ENCODE assay signal across 1 cellular context in genomic region chr19:45469132-45469834, GRCh38.
A peak's percentile ranks its signal among the peaks of the same experiment; 100 is the strongest.
TF ChIP-seq lines count a peak whose summit lies in the region.

No MANE protein-coding gene starts in this region.

TF ChIP-seq in K562, 482 proteins besides CTCF, POLR2A, EP300 and RAD21 (continued from another document and continues in another):
- TF ChIP-seq TOE1 (IDR thresholded peaks at IDR 0.05; ENCODE audit: borderline replicate concordance) (no peak), TOE1 (CRISPR knock-in tag; IDR thresholded peaks at IDR 0.05; ENCODE audit: borderline replicate concordance, low read depth) (0 out of 2 replicates have a peak, but pooled peaks have one; percentile 35), ZMIZ1 (IDR thresholded peaks at IDR 0.05; ENCODE audit: low read depth in 2 of 2, low read length in 2 of 2) (no peak), HDAC2 (IDR thresholded peaks at IDR 0.05) (peak; percentile 61), PHB2 (IDR thresholded peaks at IDR 0.05; ENCODE audit: low read depth) (peak; percentile 45; the same call in 1 of the 2 replicates), POLR2G (IDR thresholded peaks at IDR 0.05; ENCODE audit: low read depth, low read length) (peak; percentile 82), ATF7 (IDR thresholded peaks at IDR 0.05) (peak; percentile 82; the same call in 1 of the 2 replicates), CREB3L1 (IDR thresholded peaks at IDR 0.05; ENCODE audit: borderline replicate concordance, low read depth) (peak; percentile 83), FOXA3 (CRISPR knock-in tag; conservative IDR thresholded peaks at IDR 0.05 in 1 of 2, IDR thresholded peaks at IDR 0.05 in 1 of 2) (0 out of 4 replicates have a peak, but pooled peaks of 1 of the 2 experiments have one; percentile 45), MEF2A (IDR thresholded peaks at IDR 0.05; ENCODE audit: control insufficient read depth, low read depth, low read length) (peak; percentile 68), RB1 (IDR thresholded peaks at IDR 0.05; ENCODE audit: low read depth) (peak; percentile 36; the same call in 1 of the 2 replicates), CHD2 (IDR thresholded peaks at IDR 0.05; ENCODE audit: low read depth, low read length) (peak; percentile 40; the same call in 1 of the 2 replicates), MEF2D (tag; conservative IDR thresholded peaks at IDR 0.05; ENCODE audit: low read depth) (peak; percentile 64; the same call in 1 of the 2 replicates), LCOR (CRISPR knock-in tag; IDR thresholded peaks at IDR 0.05) (peak; percentile 87; the same call in 1 of the 2 replicates), CREM (IDR thresholded peaks at IDR 0.05; ENCODE audit: low read depth) (peak; percentile 96), ZFP91 (CRISPR knock-in tag; IDR thresholded peaks at IDR 0.05) (0 out of 2 replicates have a peak, but pooled peaks have one; percentile 22), MNT (conservative IDR thresholded peaks at IDR 0.05) (peak; percentile 95 to 97), PKNOX1 (IDR thresholded peaks at IDR 0.05) (peak; percentile 75), ZBTB9 (CRISPR knock-in tag; IDR thresholded peaks at IDR 0.05) (0 out of 2 replicates have a peak, but pooled peaks have one; percentile 18), POLR2AphosphoS5 (IDR thresholded peaks at IDR 0.05; ENCODE audit: control insufficient read depth, insufficient read depth, low read depth, low read length) (0 out of 2 replicates have a peak, but pooled peaks have one; percentile 30), SREBF2 (CRISPR knock-in tag; IDR thresholded peaks at IDR 0.05) (0 out of 2 replicates have a peak, but pooled peaks have one; percentile 73), MECOM (CRISPR knock-in tag; IDR thresholded peaks at IDR 0.05) (no peak), ELF1 (tag; IDR thresholded peaks at IDR 0.05) (peak; percentile 39; the same call in 1 of the 2 replicates), PHF21A (IDR thresholded peaks at IDR 0.05; ENCODE audit: borderline replicate concordance, low read depth) (peak; percentile 88; the same call in 1 of the 2 replicates), ZNF740 (CRISPR knock-in tag; IDR thresholded peaks at IDR 0.05) (peak; percentile 70), ZNF740 (tag; IDR thresholded peaks at IDR 0.05) (no peak), CBX2 (IDR thresholded peaks at IDR 0.05; ENCODE audit: insufficient read depth, low read length, poor library complexity, severe bottlenecking) (no peak), ZBED1 (IDR thresholded peaks at IDR 0.05) (peak; percentile 98), MYC (IDR thresholded peaks at IDR 0.05; ENCODE audit: low read depth, low read length) (peak; percentile 6; the same call in 1 of the 2 replicates), MYC (CRISPR knock-in tag; IDR thresholded peaks at IDR 0.05; ENCODE audit: borderline replicate concordance, low read depth) (no peak), VEZF1 (CRISPR knock-in tag; IDR thresholded peaks at IDR 0.05) (peak; percentile 96), L3MBTL2 (IDR thresholded peaks at IDR 0.05) (peak; percentile 44), SAP30 (IDR thresholded peaks at IDR 0.05; ENCODE audit: borderline replicate concordance, insufficient read depth, low read depth, low read length, poor library complexity, severe bottlenecking) (peak; percentile 86), HNRNPLL (IDR thresholded peaks at IDR 0.05; ENCODE audit: low read depth, low read length, poor library complexity, severe bottlenecking) (peak; percentile 93), FOXO4 (CRISPR knock-in tag; IDR thresholded peaks at IDR 0.05) (0 out of 2 replicates have a peak, but pooled peaks have one; percentile 33), TFAP4 (CRISPR knock-in tag; IDR thresholded peaks at IDR 0.05; ENCODE audit: borderline replicate concordance) (peak; percentile 82), ZNF395 (CRISPR knock-in tag; IDR thresholded peaks at IDR 0.05) (no peak)
